1 cellular context compared by ENCODE assay signal in genomic region chr6:32843979-32844838, GRCh38.
TF ChIP-seq lines count a peak whose summit lies in the region.

TSS of gene PSMB8 (minus strand) at chr6:32844047. CDS start at chr6:32843996, 51 bp downstream.

TF ChIP-seq in GM12878, 131 proteins besides CTCF, POLR2A, EP300 and RAD21 (continued from another document and continues in another):
- no peak for TF ChIP-seq WRNIP1 (IDR thresholded peaks at IDR 0.05; ENCODE audit: borderline replicate concordance, low read depth, low read length)
- no peak for TF ChIP-seq ESRRA (IDR thresholded peaks at IDR 0.05; ENCODE audit: low read length)
- no peak for TF ChIP-seq ZNF384 (IDR thresholded peaks at IDR 0.05; ENCODE audit: borderline replicate concordance, low read depth, low read length)
- TF ChIP-seq ZNF687 (IDR thresholded peaks at IDR 0.05), result 0 out of 2 replicates have a peak, but pooled peaks have one; percentile 62
- no peak for TF ChIP-seq BMI1 (IDR thresholded peaks at IDR 0.05; ENCODE audit: borderline replicate concordance)
- peak; percentile 93 for TF ChIP-seq TAF1 (IDR thresholded peaks at IDR 0.05; ENCODE audit: borderline replicate concordance, low read depth, low read length)
- TF ChIP-seq POLR2AphosphoS5 (IDR thresholded peaks at IDR 0.05; ENCODE audit: low read length), result peak; percentile 97
- no peak for TF ChIP-seq JUND (IDR thresholded peaks at IDR 0.05; ENCODE audit: low read depth, low read length)
- peak; percentile 85 to 90 for TF ChIP-seq IKZF2 (IDR thresholded peaks at IDR 0.05)
- TF ChIP-seq KDM1A (IDR thresholded peaks at IDR 0.05; ENCODE audit: borderline replicate concordance), result no peak
- no peak for TF ChIP-seq NFIC (IDR thresholded peaks at IDR 0.05; ENCODE audit: low read depth, low read length)
- TF ChIP-seq BHLHE40 (IDR thresholded peaks at IDR 0.05; ENCODE audit: borderline replicate concordance in 1 of 2, low read depth in 2 of 2, low read length in 1 of 2), result peak; percentile 70 to 73
- TF ChIP-seq ZNF207 (IDR thresholded peaks at IDR 0.05; ENCODE audit: borderline replicate concordance), result 0 out of 2 replicates have a peak, but pooled peaks have one; percentile 21
- TF ChIP-seq SIN3A (IDR thresholded peaks at IDR 0.05; ENCODE audit: low read depth, low read length), result peak; percentile 51
- TF ChIP-seq HCFC1 (IDR thresholded peaks at IDR 0.05; ENCODE audit: low read length), result no peak
- TF ChIP-seq SMAD5 (IDR thresholded peaks at IDR 0.05; ENCODE audit: low read depth), result peak; percentile 58
- peak; percentile 12 for TF ChIP-seq HDAC6 (IDR thresholded peaks at IDR 0.05; ENCODE audit: unreplicated experiment)
- peak; percentile 71 for TF ChIP-seq KLF5 (IDR thresholded peaks at IDR 0.05; ENCODE audit: partially characterized antibody)
- 0 out of 2 replicates have a peak, but pooled peaks have one; percentile 29 for TF ChIP-seq RBBP5 (conservative IDR thresholded peaks at IDR 0.05)
- TF ChIP-seq FOS (IDR thresholded peaks at IDR 0.05; ENCODE audit: borderline replicate concordance, extremely low read depth, insufficient read length), result no peak
- TF ChIP-seq RFX5 (IDR thresholded peaks at IDR 0.05; ENCODE audit: low read depth, low read length), result peak; percentile 100
- TF ChIP-seq ZBTB4 (CRISPR knock-in tag; IDR thresholded peaks at IDR 0.05), result no peak
- TF ChIP-seq ZNF622 (IDR thresholded peaks at IDR 0.05), result no peak
- TF ChIP-seq ELK1 (IDR thresholded peaks at IDR 0.05; ENCODE audit: low read depth, low read length), result no peak; the same call in 1 of the 2 replicates
- no peak for TF ChIP-seq ZNF217 (IDR thresholded peaks at IDR 0.05)
- no peak for TF ChIP-seq ZSCAN29 (IDR thresholded peaks at IDR 0.05)
- no peak; the same call in 1 of the 2 replicates for TF ChIP-seq USF2 (IDR thresholded peaks at IDR 0.05; ENCODE audit: borderline replicate concordance, low read depth, low read length)
- TF ChIP-seq RB1 (IDR thresholded peaks at IDR 0.05; ENCODE audit: borderline replicate concordance), result 0 out of 2 replicates have a peak, but pooled peaks have one; percentile 29
- no peak; the same call in 1 of the 2 replicates for TF ChIP-seq IRF5 (IDR thresholded peaks at IDR 0.05; ENCODE audit: borderline replicate concordance)
- peak; percentile 64 for TF ChIP-seq BCL3 (IDR thresholded peaks at IDR 0.05; ENCODE audit: borderline replicate concordance, insufficient read depth, low read depth, low read length, poor library complexity, severe bottlenecking)
- no peak for TF ChIP-seq HSF1 (IDR thresholded peaks at IDR 0.05; ENCODE audit: low read depth, low read length)
- no peak for TF ChIP-seq RUNX3 (IDR thresholded peaks at IDR 0.05; ENCODE audit: low read length)
- no peak for TF ChIP-seq STAT3 (IDR thresholded peaks at IDR 0.05; ENCODE audit: low read depth, low read length)
- TF ChIP-seq E2F4 (IDR thresholded peaks at IDR 0.05; ENCODE audit: low read depth, low read length), result no peak
- peak; percentile 34; the same call in 1 of the 2 replicates for TF ChIP-seq ATF7 (IDR thresholded peaks at IDR 0.05; ENCODE audit: low read depth)
- peak; percentile 83 for TF ChIP-seq MYC (IDR thresholded peaks at IDR 0.05; ENCODE audit: insufficient read depth, insufficient read length, insufficient replicate concordance, low read length, severe bottlenecking)
- TF ChIP-seq ZZZ3 (IDR thresholded peaks at IDR 0.05; ENCODE audit: control insufficient read depth, insufficient read length, low read depth), result no peak
- TF ChIP-seq IKZF1 (conservative IDR thresholded peaks at IDR 0.05), result peak; percentile 94
- no peak for TF ChIP-seq CHD4 (IDR thresholded peaks at IDR 0.05)
- no peak for TF ChIP-seq POLR2AphosphoS2 (IDR thresholded peaks at IDR 0.05; ENCODE audit: low read depth, low read length)
- TF ChIP-seq BCL11A (IDR thresholded peaks at IDR 0.05; ENCODE audit: low read depth, low read length), result peak; percentile 52; the same call in 1 of the 2 replicates
- no peak for TF ChIP-seq BRCA1 (IDR thresholded peaks at IDR 0.05; ENCODE audit: low read depth, low read length)
- TF ChIP-seq BACH1 (IDR thresholded peaks at IDR 0.05; ENCODE audit: borderline replicate concordance), result peak; percentile 73
- TF ChIP-seq ZNF592 (IDR thresholded peaks at IDR 0.05), result no peak
- peak; percentile 90 for TF ChIP-seq EED (IDR thresholded peaks at IDR 0.05; ENCODE audit: low read depth)
- TF ChIP-seq EZH2 (IDR thresholded peaks at IDR 0.05; ENCODE audit: borderline replicate concordance, control insufficient read depth, low read depth, low read length), result no peak
- peak; percentile 93 for TF ChIP-seq HDGF (IDR thresholded peaks at IDR 0.05)
